9 cellular contexts compared by ENCODE assay signal in genomic region chr11:79440451-79441158, GRCh38. TPM values are rescaled to one million over a fixed set of nuclear protein-coding genes. Genes with fewer than 3 reads are reported as not detected.
DNase-seq lines count a peak whose midpoint lies in the region; ATAC-seq and TF ChIP-seq lines count a peak whose summit lies in the region.
"Had no signal": no experiment of that assay in that cellular context is flagged by ENCODE, and none has a peak within 500 bp of the region (broad histone marks: within the 10 kb centered on the region; RNA-seq: fewer than 3 reads in every experiment).

Gene TENM4 (minus strand): TSS chr11:79441030. CDS start chr11:79069944, 371,086 bp downstream.

- H3K27ac Mint-ChIP-seq in CD4-positive, alpha-beta memory T cell, result peak within 1 kb of the TSS in 1 of 7 donors; percentile 25

- no peaks in the 10 kb centered on the region for H3K9me3 ChIP-seq in CD4-positive, alpha-beta memory T cell (ENCODE audit: control insufficient read depth in 1 of 2, low read length in 2 of 2)
- H3K9me3 ChIP-seq in body of pancreas (no peaks in the 10 kb centered on the region), iPS-15b (ENCODE audit: control insufficient read depth, insufficient read depth, low read length) (no peaks in the 10 kb centered on the region)
- H3K9me3 ChIP-seq: SJSA1 had no signal

- CTCF ChIA-PET in CD4-positive, alpha-beta memory T cell (lab: Charles Lee; ENCODE audit: partially characterized antibody), result no interaction called here

- peaks cover 0 to 6% of the 10 kb centered on the region in 2 donors for H3K36me3 Mint-ChIP-seq in CD4-positive, alpha-beta memory T cell

- H3K27ac ChIP-seq in CD4-positive, alpha-beta memory T cell (ENCODE audit: low read depth, low read length), result no peak within 1 kb of the TSS
- H3K27ac ChIP-seq in body of pancreas, result no peak within 1 kb of the TSS
- H3K27ac ChIP-seq: SJSA1 had no signal

- TF ChIP-seq CTCF in body of pancreas (IDR thresholded peaks at IDR 0.05), result no peak

- peaks cover 0 to 24% (median 8%) of the 10 kb centered on the region in 8 donors for H3K9me3 Mint-ChIP-seq in CD4-positive, alpha-beta memory T cell

- DNase-seq in CD4-positive, alpha-beta memory T cell, result no peak
- DNase-seq in NCI-H2171 (lab: John Stamatoyannopoulos, UW), result peak; percentile 92
- peak in 3 of 4 donors; percentile 36 to 50 (median 44) for DNase-seq in body of pancreas
- DNase-seq in retina, result peak; percentile 95
- no peak for DNase-seq in erythroblast (lab: John Stamatoyannopoulos, UW)

- no peaks in the 10 kb centered on the region for H3K36me3 ChIP-seq in CD4-positive, alpha-beta memory T cell (ENCODE audit: insufficient read depth, low read length)
- no peaks in the 10 kb centered on the region for H3K36me3 ChIP-seq in body of pancreas (replicated peaks in 1 of 2; ENCODE audit: insufficient read depth in 1 of 2, low read depth in 2 of 2)
- H3K36me3 ChIP-seq in iPS-15b (ENCODE audit: control insufficient read depth, insufficient read depth, low read length), result no peaks in the 10 kb centered on the region
- H3K36me3 ChIP-seq: SJSA1 had no signal

- intact Hi-C loops in CD4-positive, alpha-beta memory T cell (cut with micrococcal nuclease), result no loop called here
- intact Hi-C loops in body of pancreas (cut with DNase I), result no loop called here

- no peaks in the 10 kb centered on the region for H3K4me1 ChIP-seq in CD4-positive, alpha-beta memory T cell (ENCODE audit: insufficient read depth, low read length)
- H3K4me1 ChIP-seq in body of pancreas (peaks cover 48% of the 10 kb centered on the region), iPS-15b (ENCODE audit: control insufficient read depth, insufficient read depth, low read length) (peaks cover 4% of the 10 kb centered on the region)
- H3K4me1 ChIP-seq: SJSA1 had no signal

- peaks cover 8 to 28% (median 9%) of the 10 kb centered on the region in 4 donors for H3K4me1 Mint-ChIP-seq in CD4-positive, alpha-beta memory T cell

- H3K27me3 Mint-ChIP-seq in CD4-positive, alpha-beta memory T cell, result peaks cover 45 to 50% of the 10 kb centered on the region in 2 donors

- TF ChIP-seq POLR2A in body of pancreas (IDR thresholded peaks at IDR 0.05) (peak in 1 of 3 donors; percentile 27), erythroblast (IDR thresholded peaks at IDR 0.05; ENCODE audit: low read length) (no peak)

- H3K9ac ChIP-seq in iPS-15b (ENCODE audit: low read depth, low read length), result peak within 1 kb of the TSS; percentile 37

- peak within 1 kb of the TSS; percentile 43 to 81 (median 67) for H3K4me3 Mint-ChIP-seq in CD4-positive, alpha-beta memory T cell

- peaks cover 4% of the 10 kb centered on the region for H3K27me3 ChIP-seq in CD4-positive, alpha-beta memory T cell (ENCODE audit: insufficient read depth, low read length)
- H3K27me3 ChIP-seq in body of pancreas, result peaks cover 0 to 45% of the 10 kb centered on the region in 2 donors
- peaks cover 70% of the 10 kb centered on the region for H3K27me3 ChIP-seq in iPS-15b (ENCODE audit: control insufficient read depth, insufficient read depth, low read length)

- ATAC-seq in GM21367 (IDR thresholded peaks at IDR 0.05; ENCODE audit: unreplicated experiment) (peak; percentile 61), body of pancreas (peak; percentile 57), GM18517 (IDR thresholded peaks at IDR 0.05; ENCODE audit: unreplicated experiment) (no peak)

- no peak within 1 kb of the TSS for H3K4me3 ChIP-seq in CD4-positive, alpha-beta memory T cell (ENCODE audit: low read length in 2 of 2)
- H3K4me3 ChIP-seq in body of pancreas, result peak within 1 kb of the TSS; percentile 20
- H3K4me3 ChIP-seq in iPS-15b (ENCODE audit: low read depth, low read length), result peak within 1 kb of the TSS; percentile 74
- H3K4me3 ChIP-seq: SJSA1 had no signal

- 1% methylated on average over 38 to 79 of the region's 83 CpGs for WGBS in body of pancreas, 2 donors

- POLR2A ChIA-PET in CD4-positive, alpha-beta memory T cell (lab: Charles Lee; ENCODE audit: partially characterized antibody), result no interaction called here

RNA-seq across cellular contexts. Expression of gene TENM4, which starts in this region (rescaled TPM):
- total RNA-seq in CD4-positive, alpha-beta memory T cell, result under 1 TPM in 1 of 2 experiments, not detected in 1; 0.28 TPM
- under 1 TPM in 1 of 2 donors, not detected in 1; 0.25 TPM for polyA plus RNA-seq in CD4-positive, alpha-beta memory T cell
- 1 to 10 TPM in 1 of 2 donors, under 1 TPM in 1; 0.78 to 6.6 TPM for total RNA-seq in body of pancreas
- total RNA-seq: SJSA1 had no signal

Comparison
In these comparisons a context has a peak if more than half of its experiments do, and no peak if none do; other contexts are left out.
1. DNase-seq: peak in NCI-H2171 (single experiment), body of pancreas (3 of 4) and retina (single experiment); none in CD4-positive, alpha-beta memory T cell (0 of 5) and erythroblast (0 of 2).
2. H3K4me3 ChIP-seq: peak in body of pancreas (2 of 2) and iPS-15b (single experiment); none in CD4-positive, alpha-beta memory T cell (0 of 2).